13 cellular contexts compared by ENCODE assay signal in the genomic region with DNA sequence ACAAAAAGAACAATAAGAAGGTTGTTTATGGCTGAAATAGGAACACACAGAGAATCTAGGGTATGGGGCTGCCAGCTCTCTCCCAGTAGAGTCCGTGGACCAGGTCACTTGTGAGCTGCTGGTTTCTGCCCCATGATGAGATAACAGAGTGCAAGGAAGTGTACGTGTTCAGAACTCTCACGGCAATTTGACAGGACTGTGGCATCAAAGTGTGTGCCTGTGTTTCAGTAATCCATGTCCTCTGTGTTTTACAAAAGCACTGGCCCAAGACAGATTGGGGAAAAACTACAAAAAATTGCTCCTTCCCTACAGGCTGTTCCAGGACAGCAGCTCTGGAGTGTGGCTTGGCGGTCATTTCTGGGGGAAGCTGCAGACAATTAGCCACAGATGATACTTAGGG.
DNase-seq lines count a peak whose midpoint lies in the region; ATAC-seq, FAIRE-seq and TF ChIP-seq lines count a peak whose summit lies in the region.
"Had no signal": no experiment of that assay in that cellular context is flagged by ENCODE, and none has a peak within 500 bp of the region (broad histone marks: within the 10 kb centered on the region; RNA-seq: fewer than 3 reads in every experiment).

No MANE protein-coding gene starts in this region.

- intact Hi-C loops in CD4-positive, alpha-beta memory T cell (cut with micrococcal nuclease), result no loop called here
- intact Hi-C loops in dendritic cell treated with granulocyte-macrophage colony-stimulating factor and Interleukin-4, amounts not matched to agents 40 ng/mL and 50 ng/mL, for 4 days (cut with micrococcal nuclease), result loop anchor here (2.0 kb wide), 1 partner anchor 14 kb away; no protein-coding TSS in a partner anchor
- intact Hi-C loops in sciatic nerve (cut with DNase I), result no loop called here

- H3K27ac Mint-ChIP-seq in CD4-positive, alpha-beta memory T cell, result peak overlapping the region in 2 of 7 donors; percentile 18 to 54
- peak overlapping the region; percentile 77 for H3K27ac Mint-ChIP-seq in dendritic cell treated with granulocyte-macrophage colony-stimulating factor and Interleukin-4, amounts not matched to agents 40 ng/mL and 50 ng/mL, for 4 days
- H3K27ac Mint-ChIP-seq: mesothelial cell of epicardium had no signal

- no peak for FAIRE-seq in urothelium cell line (lab: Jason Lieb, UNC)

- no peaks in the 10 kb centered on the region for H3K36me3 ChIP-seq in CD4-positive, alpha-beta memory T cell (ENCODE audit: insufficient read depth, low read length)
- no peaks in the 10 kb centered on the region for H3K36me3 ChIP-seq in RWPE2 (ENCODE audit: low read depth)
- H3K36me3 ChIP-seq: MG63, upper lobe of left lung had no signal

- no peaks in the 10 kb centered on the region for H3K27me3 Mint-ChIP-seq in CD4-positive, alpha-beta memory T cell
- no peaks in the 10 kb centered on the region for H3K27me3 Mint-ChIP-seq in dendritic cell treated with granulocyte-macrophage colony-stimulating factor and Interleukin-4, amounts not matched to agents 40 ng/mL and 50 ng/mL, for 4 days

- ATAC-seq in RWPE2 (ENCODE audit: low read depth) (no peak), sciatic nerve (no peak)

- H3K4me1 Mint-ChIP-seq in CD4-positive, alpha-beta memory T cell, result peaks cover 23 to 41% (median 29%) of the 10 kb centered on the region in 4 donors
- peaks cover 37% of the 10 kb centered on the region for H3K4me1 Mint-ChIP-seq in dendritic cell treated with granulocyte-macrophage colony-stimulating factor and Interleukin-4, amounts not matched to agents 40 ng/mL and 50 ng/mL, for 4 days (ENCODE audit: low read depth)
- H3K4me1 Mint-ChIP-seq: mesothelial cell of epicardium had no signal

- no peak overlapping the region for H3K4me3 ChIP-seq in CD4-positive, alpha-beta memory T cell (ENCODE audit: low read length in 2 of 2)
- no peak overlapping the region for H3K4me3 ChIP-seq in RWPE2 (ENCODE audit: severe bottlenecking)
- H3K4me3 ChIP-seq: MG63, upper lobe of left lung had no signal

- H3K27me3 ChIP-seq in CD4-positive, alpha-beta memory T cell (ENCODE audit: insufficient read depth, low read length), result no peaks in the 10 kb centered on the region
- no peaks in the 10 kb centered on the region for H3K27me3 ChIP-seq in RWPE2 (ENCODE audit: insufficient read depth, poor library complexity, severe bottlenecking)
- H3K27me3 ChIP-seq: MG63, upper lobe of left lung had no signal

- H3K4me1 ChIP-seq in CD4-positive, alpha-beta memory T cell (ENCODE audit: insufficient read depth, low read length), result peaks cover 29% of the 10 kb centered on the region
- peaks cover 38% of the 10 kb centered on the region for H3K4me1 ChIP-seq in RWPE2 (ENCODE audit: insufficient read depth, poor library complexity, severe bottlenecking)

- peaks cover 0 to under 1% of the 10 kb centered on the region in 2 donors for H3K36me3 Mint-ChIP-seq in CD4-positive, alpha-beta memory T cell
- no peaks in the 10 kb centered on the region for H3K36me3 Mint-ChIP-seq in dendritic cell treated with granulocyte-macrophage colony-stimulating factor and Interleukin-4, amounts not matched to agents 40 ng/mL and 50 ng/mL, for 4 days (ENCODE audit: low read depth)
- H3K36me3 Mint-ChIP-seq: mesothelial cell of epicardium had no signal

- TF ChIP-seq CTCF in RWPE2 (IDR thresholded peaks at IDR 0.05; ENCODE audit: poor library complexity, severe bottlenecking), result no peak

- DNase-seq in CD4-positive, alpha-beta memory T cell, result no peak
- no peak for DNase-seq in RWPE2 (ENCODE audit: low spot score)
- peak; percentile 9 for DNase-seq in sciatic nerve (ENCODE audit: low spot score)
- DNase-seq in urothelium cell line (ENCODE audit: low spot score), result no peak
- no peak for DNase-seq in iPS-NIHi7 (ENCODE audit: extremely low spot score)
- DNase-seq in NCI-H128 (lab: John Stamatoyannopoulos, UW; ENCODE audit: unreplicated experiment), result no peak
- no peak for DNase-seq in iPS-NIHi11 (ENCODE audit: low spot score)
- DNase-seq: activated effector memory CD4-positive, alpha-beta T cell treated with Interleukin-2 at 50 U/mL for 16 hours; NCI-H2227 treated with DMSO at 0.1 percent for 48 hours had no signal

- H3K27ac ChIP-seq in CD4-positive, alpha-beta memory T cell (ENCODE audit: low read depth, low read length), result no peak overlapping the region
- H3K27ac ChIP-seq in RWPE2 (ENCODE audit: poor library complexity, severe bottlenecking), result peak overlapping the region; percentile 84
- H3K27ac ChIP-seq: upper lobe of left lung had no signal

- POLR2A ChIA-PET in CD4-positive, alpha-beta memory T cell (lab: Charles Lee; ENCODE audit: partially characterized antibody), result interaction anchor here (1.6 kb wide), 1 partner anchor 26 kb away, joined by 4 read pairs; no protein-coding TSS in a partner anchor

- no peaks in the 10 kb centered on the region for H3K9me3 ChIP-seq in CD4-positive, alpha-beta memory T cell (ENCODE audit: control insufficient read depth in 1 of 2, low read length in 2 of 2)
- peaks cover 3% of the 10 kb centered on the region for H3K9me3 ChIP-seq in RWPE2 (ENCODE audit: severe bottlenecking)
- H3K9me3 ChIP-seq: MG63, upper lobe of left lung had no signal

- H3K9me3 Mint-ChIP-seq in CD4-positive, alpha-beta memory T cell, result peaks cover 0 to 8% (median 4%) of the 10 kb centered on the region in 8 donors
- H3K9me3 Mint-ChIP-seq in dendritic cell treated with granulocyte-macrophage colony-stimulating factor and Interleukin-4, amounts not matched to agents 40 ng/mL and 50 ng/mL, for 4 days, result peaks cover 5% of the 10 kb centered on the region

- peak overlapping the region in 5 of 8 donors; percentile 3 to 61 (median 55) for H3K4me3 Mint-ChIP-seq in CD4-positive, alpha-beta memory T cell
- H3K4me3 Mint-ChIP-seq in dendritic cell treated with granulocyte-macrophage colony-stimulating factor and Interleukin-4, amounts not matched to agents 40 ng/mL and 50 ng/mL, for 4 days, result no peak overlapping the region
- H3K4me3 Mint-ChIP-seq: mesothelial cell of epicardium had no signal

- CTCF ChIA-PET in CD4-positive, alpha-beta memory T cell (lab: Charles Lee; ENCODE audit: partially characterized antibody), result interaction anchor here (1.4 kb wide), 1 partner anchor 10 kb away, joined by 4 read pairs; no protein-coding TSS in a partner anchor
